ENCODE assay signal across 30 cellular contexts in the genomic region with DNA sequence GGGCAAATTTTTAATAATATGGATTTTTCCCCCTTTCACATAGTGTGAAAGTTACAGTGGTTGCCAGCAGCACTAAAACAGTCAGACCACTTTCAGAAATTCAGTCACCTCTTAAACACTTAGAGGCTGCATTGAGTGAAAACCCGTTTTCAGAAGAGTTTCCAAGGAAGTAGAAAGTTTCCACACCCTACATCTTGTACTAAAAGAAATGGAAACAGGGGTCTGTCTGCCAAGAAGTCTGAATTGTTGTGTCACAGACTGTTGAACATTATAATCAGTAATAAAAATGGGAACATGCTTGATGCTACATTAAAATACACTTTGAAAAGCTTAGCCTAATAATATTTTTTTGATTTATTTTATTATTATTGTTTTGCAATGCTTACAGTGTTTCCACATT.
"Had no signal": no experiment of that assay in that cellular context is flagged by ENCODE, and none has a peak within 500 bp of the region (broad histone marks: within the 10 kb centered on the region; RNA-seq: fewer than 3 reads in every experiment).

No MANE protein-coding gene starts in this region.

- H3K4me1 ChIP-seq: body of pancreas, foreskin keratinocyte had no signal

- H3K4me3 Mint-ChIP-seq: activated B cell treated with CpG ODN at 0.5 μM for 24 hours; activated CD4-positive, alpha-beta memory T cell treated with anti-CD3 and anti-CD28 coated beads for 36 hours; activated CD8-positive, alpha-beta memory T cell treated with anti-CD3 and anti-CD28 coated beads, Interleukin-2, amount 10 ng/mL, durations not matched to agents 7 days and 5 days; activated CD8-positive, alpha-beta T cell treated with anti-CD3 and anti-CD28 coated beads, Interleukin-2, amount 10 ng/mL, durations not matched to agents 7 days and 5 days; activated naive CD4-positive, alpha-beta T cell treated with anti-CD3 and anti-CD28 coated beads, Interleukin-2, amount 10 ng/mL, durations not matched to agents 7 days and 5 days; activated naive CD8-positive, alpha-beta T cell treated with anti-CD3 and anti-CD28 coated beads, Interleukin-2, amount 10 ng/mL, durations not matched to agents 7 days and 5 days; activated T-cell treated with anti-CD3 and anti-CD28 coated beads, Interleukin-2, amount 50 U/mL, for 24 hours; activated T-cell treated with anti-CD3 and anti-CD28 coated beads, Interleukin-2, amount 50 U/mL, for 72 hours; T-helper 17 cell; T-helper 2 cell treated with Interferon-gamma antibody and Interleukin-4, amounts not matched to agents 5 μg/mL and 100 μg/mL, for 36 hours had no signal

- H3K27me3 ChIP-seq: body of pancreas, foreskin keratinocyte had no signal

- FAIRE-seq: colon had no signal

- H3K4me1 Mint-ChIP-seq: activated B cell treated with CpG ODN at 0.5 μM for 24 hours; activated CD8-positive, alpha-beta memory T cell treated with anti-CD3 and anti-CD28 coated beads, Interleukin-2, amount 10 ng/mL, durations not matched to agents 7 days and 5 days; activated naive CD4-positive, alpha-beta T cell treated with anti-CD3 and anti-CD28 coated beads, Interleukin-2, amount 10 ng/mL, durations not matched to agents 7 days and 5 days; activated naive CD8-positive, alpha-beta T cell treated with anti-CD3 and anti-CD28 coated beads, Interleukin-2, amount 10 ng/mL, durations not matched to agents 7 days and 5 days; T-helper 17 cell had no signal

- H3K9me3 ChIP-seq: body of pancreas had no signal

- H3K36me3 Mint-ChIP-seq: activated CD4-positive, alpha-beta memory T cell treated with anti-CD3 and anti-CD28 coated beads for 36 hours; activated CD8-positive, alpha-beta memory T cell treated with anti-CD3 and anti-CD28 coated beads, Interleukin-2, amount 10 ng/mL, durations not matched to agents 7 days and 5 days; activated naive CD4-positive, alpha-beta T cell treated with anti-CD3 and anti-CD28 coated beads, Interleukin-2, amount 10 ng/mL, durations not matched to agents 7 days and 5 days; activated naive CD8-positive, alpha-beta T cell treated with anti-CD3 and anti-CD28 coated beads, Interleukin-2, amount 10 ng/mL, durations not matched to agents 7 days and 5 days had no signal

- H3K27ac ChIP-seq: body of pancreas, foreskin keratinocyte, WERI-Rb-1 had no signal

- H3K4me3 ChIP-seq: body of pancreas had no signal

- H3K9me3 Mint-ChIP-seq: activated B cell treated with CpG ODN at 0.5 μM for 24 hours had no signal

- H3K36me3 ChIP-seq: WERI-Rb-1 had no signal

- H3K27me3 Mint-ChIP-seq: activated B cell treated with CpG ODN at 0.5 μM for 24 hours; activated CD4-positive, alpha-beta memory T cell treated with anti-CD3 and anti-CD28 coated beads for 36 hours; activated CD8-positive, alpha-beta memory T cell treated with anti-CD3 and anti-CD28 coated beads, Interleukin-2, amount 10 ng/mL, durations not matched to agents 7 days and 5 days; activated naive CD4-positive, alpha-beta T cell treated with anti-CD3 and anti-CD28 coated beads, Interleukin-2, amount 10 ng/mL, durations not matched to agents 7 days and 5 days; activated naive CD8-positive, alpha-beta T cell treated with anti-CD3 and anti-CD28 coated beads, Interleukin-2, amount 10 ng/mL, durations not matched to agents 7 days and 5 days; activated T-cell treated with anti-CD3 and anti-CD28 coated beads, Interleukin-2, amount 50 U/mL, for 24 hours; T-helper 17 cell had no signal

- H3K27ac Mint-ChIP-seq: activated B cell treated with CpG ODN at 0.5 μM for 24 hours; activated CD4-positive, alpha-beta memory T cell treated with anti-CD3 and anti-CD28 coated beads for 36 hours; activated CD8-positive, alpha-beta memory T cell treated with anti-CD3 and anti-CD28 coated beads, Interleukin-2, amount 10 ng/mL, durations not matched to agents 7 days and 5 days; activated CD8-positive, alpha-beta T cell treated with anti-CD3 and anti-CD28 coated beads, Interleukin-2, amount 10 ng/mL, durations not matched to agents 7 days and 5 days; activated naive CD4-positive, alpha-beta T cell treated with anti-CD3 and anti-CD28 coated beads, Interleukin-2, amount 10 ng/mL, durations not matched to agents 7 days and 5 days; activated naive CD4-positive, alpha-beta T cell treated with anti-CD3 and anti-CD28 coated beads, Interleukin-2, amount 50 U/mL, for 72 hours; activated naive CD8-positive, alpha-beta T cell treated with anti-CD3 and anti-CD28 coated beads, Interleukin-2, amount 10 ng/mL, durations not matched to agents 7 days and 5 days; activated T-cell treated with anti-CD3 and anti-CD28 coated beads, Interleukin-2, amount 50 U/mL, for 24 hours; activated T-cell treated with anti-CD3 and anti-CD28 coated beads, Interleukin-2, amount 50 U/mL, for 72 hours; T-helper 17 cell; T-helper 2 cell treated with Interferon-gamma antibody and Interleukin-4, amounts not matched to agents 5 μg/mL and 100 μg/mL, for 36 hours had no signal

- DNase-seq: activated B cell treated with CpG ODN at 0.5 μM for 24 hours; activated CD4-positive, alpha-beta memory T cell treated with anti-CD3 and anti-CD28 coated beads for 36 hours; activated CD4-positive, alpha-beta T cell treated with anti-CD3 and anti-CD28 coated beads for 48 hours; activated CD8-positive, alpha-beta memory T cell treated with anti-CD3 and anti-CD28 coated beads, Interleukin-2, amount 10 ng/mL, durations not matched to agents 7 days and 5 days; activated CD8-positive, alpha-beta memory T cell treated with anti-CD3 and anti-CD28 coated beads, Interleukin-2, amount 50 U/mL, for 4 hours; activated CD8-positive, alpha-beta T cell treated with anti-CD3 and anti-CD28 coated beads, Interleukin-2, amount 10 ng/mL, durations not matched to agents 7 days and 5 days; activated gamma-delta T cell; activated naive CD4-positive, alpha-beta T cell; activated naive CD4-positive, alpha-beta T cell treated with anti-CD3 and anti-CD28 coated beads, Interleukin-2, amount 10 ng/mL, durations not matched to agents 7 days and 5 days; activated naive CD8-positive, alpha-beta T cell treated with anti-CD3 and anti-CD28 coated beads, Interleukin-2, amount 10 ng/mL, durations not matched to agents 7 days and 5 days; activated T-cell treated with anti-CD3 and anti-CD28 coated beads for 4 hours; activated T-cell treated with anti-CD3 and anti-CD28 coated beads, Interleukin-2, amount 50 U/mL, for 24 hours; activated T-cell treated with anti-CD3 and anti-CD28 coated beads, Interleukin-2, amount 50 U/mL, for 72 hours; amniotic stem cell; anterior cingulate cortex; body of pancreas; caudate nucleus; cortex of kidney; dermis blood vessel endothelial cell; effector CD8-positive, alpha-beta T cell; foreskin keratinocyte; head of caudate nucleus; hypothalamus; T-helper 1 cell; T-helper 17 cell; T1000; WERI-Rb-1 had no signal
